In genomic region chr11:133477263-133477625, GRCh38 we compare ENCODE assay signal across 34 cellular contexts. TPM values are rescaled to one million over a fixed set of nuclear protein-coding genes. Genes with fewer than 3 reads are reported as not detected.
"Had no signal": no experiment of that assay in that cellular context is flagged by ENCODE, and none has a peak within 500 bp of the region (broad histone marks: within the 10 kb centered on the region; RNA-seq: fewer than 3 reads in every experiment).

No MANE protein-coding gene starts in this region.

- H3K4me3 ChIP-seq: MG63 had no signal

- H3K27ac ChIP-seq: KMS-11 had no signal

- DNase-seq: Karpas-422, Kasumi-1, MG63, MM.1S, MV-4-11, NCI-H1048, NCI-H1092, NCI-H1105, NCI-H1105 treated with DMSO at 0.1 percent for 48 hours, NCI-H1417 treated with DMSO at 0.1 percent for 48 hours, NCI-H1436, NCI-H1436 treated with DMSO at 0.1 percent for 48 hours, NCI-H1694, NCI-H1694 treated with DMSO at 0.1 percent for 48 hours, NCI-H187, NCI-H187 treated with DMSO at 0.1 percent for 48 hours, NCI-H1930, NCI-H2029, NCI-H2029 treated with DMSO at 0.1 percent for 48 hours, NCI-H2081, NCI-H2081 treated with DMSO at 0.1 percent for 48 hours, NCI-H2107, NCI-H2171, NCI-H2171 treated with DMSO at 0.1 percent for 48 hours, NCI-H2227 treated with DMSO at 0.1 percent for 48 hours, NCI-H226, NCI-H345, NCI-H446, NCI-H446 treated with DMSO at 0.1 percent for 48 hours, NCI-H510A, NCI-H510A treated with DMSO at 0.1 percent for 48 hours had no signal

- H3K9me3 ChIP-seq: MG63 had no signal

- H3K36me3 ChIP-seq: MG63 had no signal

- H3K9ac ChIP-seq: KMS-11 had no signal

RNA-seq across cellular contexts. Expression of gene OPCML, which starts 55.1 kb away (rescaled TPM):
- total RNA-seq: LHCN-M2, MCF 10A had no signal
